ENCODE assay signal across 13 cellular contexts in genomic region chr2:53632714-53633113, GRCh38.
DNase-seq lines count a peak whose midpoint lies in the region; TF ChIP-seq lines count a peak whose summit lies in the region.
"Had no signal": no experiment of that assay in that cellular context is flagged by ENCODE, and none has a peak within 500 bp of the region (broad histone marks: within the 10 kb centered on the region; RNA-seq: fewer than 3 reads in every experiment).

No MANE protein-coding gene starts in this region.

- H2BK5ac ChIP-seq in H9 (ENCODE audit: insufficient read length, low read length): no peak overlapping the region

- no peak overlapping the region for H3K23ac ChIP-seq in H9 (ENCODE audit: insufficient read length, low read depth, low read length)

- H3K79me2 ChIP-seq in mammary epithelial cell (ENCODE audit: insufficient read depth, low read length) (no peaks in the 10 kb centered on the region), H9 (ENCODE audit: insufficient read depth, low read length) (no peaks in the 10 kb centered on the region)

- H3K4me3 ChIP-seq in mammary epithelial cell (replicated peaks in 1 of 3; ENCODE audit: insufficient read depth in 1 of 3, low read depth in 2 of 3, low read length in 3 of 3) (no peak overlapping the region), stomach (no peak overlapping the region)
- H3K4me3 ChIP-seq: body of pancreas, HAP-1 had no signal

- in situ Hi-C loops in mammary epithelial cell (cut with MboI; ENCODE audit: low sequenced_read_pairs in 2 of 2): no loop called here

- intact Hi-C loops in mammary epithelial cell (cut with micrococcal nuclease) (no loop called here), stomach (cut with DNase I; ENCODE audit: low total_unique reads) (no loop called here)

- no peak overlapping the region for H3K56ac ChIP-seq in H9 (ENCODE audit: insufficient read length, low read depth, low read length)

- H4K8ac ChIP-seq in H9 (replicated peaks; ENCODE audit: insufficient read length, low read depth, low read length): no peak overlapping the region

- H3K27me3 Mint-ChIP-seq in osteocyte (ENCODE audit: unreplicated experiment) (no peaks in the 10 kb centered on the region), H9 (ENCODE audit: low read depth) (no peaks in the 10 kb centered on the region)

- WGBS in mammary epithelial cell (ENCODE audit: low coverage, missing lambda C conversion rate): 0% methylated on average over 1 of the region's 1 CpG
- WGBS in H9 (ENCODE audit: extremely low coverage, insufficient read length, low lambda C conversion rate): no CpG with 5 or more reads among the region's 1 CpG
- WGBS in stomach, 5 donors: 30 to 71% (median 60%) methylated on average over 1 of the region's 1 CpG

- H3T11ph ChIP-seq in H9 (ENCODE audit: low read length): no peak overlapping the region

- no peak for TF ChIP-seq CTCF in mammary epithelial cell (conservative IDR thresholded peaks at IDR 0.05 in 1 of 2, IDR thresholded peaks at IDR 0.05 in 1 of 2; ENCODE audit: extremely low read depth in 1 of 2, insufficient read depth in 1 of 2, low read depth in 1 of 2, low read length in 2 of 2)
- no peak for TF ChIP-seq CTCF in osteocyte (IDR thresholded peaks at IDR 0.05)
- no peak for TF ChIP-seq CTCF in H9 (conservative IDR thresholded peaks at IDR 0.05)
- no peak for TF ChIP-seq CTCF in stomach (IDR thresholded peaks at IDR 0.05)

- H3K27ac ChIP-seq in mammary epithelial cell (ENCODE audit: insufficient read depth, low read depth, low read length) (no peak overlapping the region), H9 (ENCODE audit: insufficient read length, low read depth, low read length) (no peak overlapping the region), stomach (no peak overlapping the region)
- H3K27ac ChIP-seq: body of pancreas, epithelial cell of prostate had no signal

- H3K9me3 ChIP-seq in mammary epithelial cell (replicated peaks; ENCODE audit: insufficient read depth, low read length): no peaks in the 10 kb centered on the region
- H3K9me3 ChIP-seq in H9 (ENCODE audit: control insufficient read depth, low read depth, low read length): no peaks in the 10 kb centered on the region
- H3K9me3 ChIP-seq in stomach: no peaks in the 10 kb centered on the region
- H3K9me3 ChIP-seq: body of pancreas, HAP-1 had no signal

- BruUV-seq in mammary epithelial cell (replicated peaks; lab: Mats Ljungman, UMichigan): no TSS peak

- H4K20me1 ChIP-seq in mammary epithelial cell (ENCODE audit: insufficient read depth, low read length): no peaks in the 10 kb centered on the region
- no peaks in the 10 kb centered on the region for H4K20me1 ChIP-seq in H9 (ENCODE audit: control insufficient read depth, insufficient read depth, insufficient read length)

- no peak overlapping the region for H2AK5ac ChIP-seq in H9 (ENCODE audit: insufficient read length, low read length)

- CTCF ChIA-PET in mammary epithelial cell (lab: Charles Lee; ENCODE audit: low non-redundant PET): no interaction called here

- H3K23me2 ChIP-seq in H9 (ENCODE audit: insufficient read length, low read depth, low read length, poor library complexity, severe bottlenecking): no peaks in the 10 kb centered on the region

- H3K79me1 ChIP-seq in H9 (ENCODE audit: insufficient read depth, low read depth, low read length, poor library complexity, severe bottlenecking): no peaks in the 10 kb centered on the region

- H3K9ac ChIP-seq in mammary epithelial cell (ENCODE audit: insufficient read depth, low read length) (no peak overlapping the region), H9 (ENCODE audit: extremely low read depth, insufficient read length, low read length) (no peak overlapping the region)

- peak; percentile 73 for DNase-seq in EL
- DNase-seq in NCI-H446 treated with DMSO at 0.1 percent for 48 hours (lab: John Stamatoyannopoulos, UW): peak; percentile 0
- DNase-seq in mammary epithelial cell: peak; percentile 61
- DNase-seq in osteocyte (ENCODE audit: extremely low spot score, unreplicated experiment): no peak
- no peak for DNase-seq in stimulated activated CD4-positive, alpha-beta T cell treated with anti-CD3 and anti-CD28 coated beads, Interleukin-1b, Interleukin-23, amount 100 ng/mL, for 48 hours
- DNase-seq in H9: no peak
- no peak for DNase-seq in stomach
- DNase-seq: activated CD4-positive, alpha-beta T cell treated with anti-CD3 and anti-CD28 coated beads for 1 hour; body of pancreas; midbrain; NCI-H1417 had no signal

- dilution Hi-C loops in mammary epithelial cell (cut with HindIII; ENCODE audit: low sequenced_read_pairs): no loop called here

- no peak overlapping the region for H4K91ac ChIP-seq in H9 (ENCODE audit: insufficient read length, low read depth, low read length)

- H3K4me2 ChIP-seq in mammary epithelial cell (ENCODE audit: insufficient read depth, low read depth, low read length): no peak overlapping the region
- no peak overlapping the region for H3K4me2 ChIP-seq in H9 (ENCODE audit: insufficient read depth, insufficient read length, low read length)

- H2AFZ ChIP-seq in mammary epithelial cell (ENCODE audit: low read depth, low read length) (no peak overlapping the region), H9 (ENCODE audit: low read length) (no peak overlapping the region)

- TF ChIP-seq EP300 in stomach (IDR thresholded peaks at IDR 0.05): no peak

- no peak overlapping the region for H3K14ac ChIP-seq in H9 (ENCODE audit: insufficient read depth, low read length)

- H3K27me3 ChIP-seq in mammary epithelial cell (ENCODE audit: insufficient read depth, low read length): no peaks in the 10 kb centered on the region
- H3K27me3 ChIP-seq in H9 (ENCODE audit: insufficient read depth, low read length): no peaks in the 10 kb centered on the region
- no peaks in the 10 kb centered on the region for H3K27me3 ChIP-seq in stomach
- H3K27me3 ChIP-seq: body of pancreas had no signal

- no peak overlapping the region for H2BK15ac ChIP-seq in H9 (ENCODE audit: low read depth, low read length)

- H3K4me3 Mint-ChIP-seq in osteocyte (ENCODE audit: unreplicated experiment) (peak overlapping the region; percentile 16), H9 (no peak overlapping the region)

- H3K36me3 Mint-ChIP-seq in osteocyte (ENCODE audit: unreplicated experiment) (no peaks in the 10 kb centered on the region), H9 (ENCODE audit: insufficient read depth in 1 of 3, low read depth in 3 of 3) (no peaks in the 10 kb centered on the region)

- H2BK120ac ChIP-seq in H9 (ENCODE audit: low read depth, low read length, poor library complexity, severe bottlenecking): no peak overlapping the region

- H3K36me3 ChIP-seq in mammary epithelial cell (ENCODE audit: insufficient read depth, low read length) (no peaks in the 10 kb centered on the region), stomach (no peaks in the 10 kb centered on the region)
- H3K36me3 ChIP-seq: HAP-1 had no signal

- H3K18ac ChIP-seq in H9 (ENCODE audit: insufficient read length, low read depth, low read length): no peak overlapping the region

- H3K4me1 ChIP-seq in mammary epithelial cell (ENCODE audit: insufficient read depth, low read length) (peaks cover 11% of the 10 kb centered on the region), H9 (ENCODE audit: insufficient read depth, low read length) (no peaks in the 10 kb centered on the region), stomach (peaks cover 0 to 4% (median 0%) of the 10 kb centered on the region in 4 donors)
- H3K4me1 ChIP-seq: body of pancreas, HAP-1 had no signal

- no peak overlapping the region for H3K4ac ChIP-seq in H9 (ENCODE audit: low read depth, low read length)

- H2BK12ac ChIP-seq in H9 (ENCODE audit: insufficient read length, low read depth, low read length): no peak overlapping the region

- peaks cover 72% of the 10 kb centered on the region for H3K4me1 Mint-ChIP-seq in osteocyte (ENCODE audit: unreplicated experiment)
- peaks cover 7 to 10% of the 10 kb centered on the region in 2 experiments for H3K4me1 Mint-ChIP-seq in H9

- H4K5ac ChIP-seq in H9 (ENCODE audit: insufficient read length, low read depth, low read length): no peak overlapping the region

- peak overlapping the region; percentile 42 for H3K27ac Mint-ChIP-seq in osteocyte (ENCODE audit: unreplicated experiment)
- H3K27ac Mint-ChIP-seq in H9: no peak overlapping the region; a peak in 1 of 7 replicates

- H3K9me3 Mint-ChIP-seq in osteocyte (ENCODE audit: unreplicated experiment) (peaks cover 6% of the 10 kb centered on the region), H9 (no peaks in the 10 kb centered on the region)

- no peak for TF ChIP-seq POLR2A in stomach (IDR thresholded peaks at IDR 0.05)

- no peak overlapping the region for H2BK20ac ChIP-seq in H9 (ENCODE audit: low read depth, low read length, poor library complexity, severe bottlenecking)

Comparison
In these comparisons a context has a peak if more than half of its experiments do, and no peak if none do; other contexts are left out.
1. DNase-seq: peak in EL (single experiment), NCI-H446 treated with DMSO at 0.1 percent for 48 hours (single experiment) and mammary epithelial cell (single experiment); none in osteocyte (single experiment), stimulated activated CD4-positive, alpha-beta T cell treated with anti-CD3 and anti-CD28 coated beads, Interleukin-1b, Interleukin-23, amount 100 ng/mL, for 48 hours (single experiment), H9 (single experiment) and stomach (single experiment).